In genomic region chr7:72925546-72926120, GRCh38 we compare ENCODE assay signal across 8 cellular contexts. TPM values are rescaled to one million over a fixed set of nuclear protein-coding genes. Genes with fewer than 3 reads are reported as not detected.
DNase-seq lines count a peak whose midpoint lies in the region; FAIRE-seq and TF ChIP-seq lines count a peak whose summit lies in the region.

No MANE protein-coding gene starts in this region.

- no peak for FAIRE-seq in GM12892 (lab: Jason Lieb, UNC)

- H3K36me3 ChIP-seq in MG63 (peaks cover 24% of the 10 kb centered on the region), mucosa of stomach (ENCODE audit: control insufficient read depth, insufficient read depth, low read length) (no peaks in the 10 kb centered on the region)

- peak; percentile 23 for DNase-seq in GM12892 (ENCODE audit: insufficient read length)
- DNase-seq in MG63: no peak
- DNase-seq in chondrocyte (ENCODE audit: low spot score): no peak
- no peak for DNase-seq in ecto neural progenitor cell (ENCODE audit: low spot score)
- no peak for DNase-seq in H4 (ENCODE audit: low spot score)
- no peak for DNase-seq in GM10266 (ENCODE audit: extremely low spot score)
- DNase-seq in GOT3 (lab: John Stamatoyannopoulos, UW): no peak

- H3K27me3 ChIP-seq in MG63: no peaks in the 10 kb centered on the region
- H3K27me3 ChIP-seq in mucosa of stomach (ENCODE audit: control insufficient read depth, insufficient read depth, low read length): no peaks in the 10 kb centered on the region

- H3K4me1 ChIP-seq in mucosa of stomach (ENCODE audit: control insufficient read depth, insufficient read depth, low read length): peaks cover 4% of the 10 kb centered on the region

- H3K9me3 Mint-ChIP-seq in chondrocyte (ENCODE audit: low read depth): no peaks in the 10 kb centered on the region

- peak overlapping the region; percentile 67 for H3K4me3 ChIP-seq in MG63
- H3K4me3 ChIP-seq in mucosa of stomach (ENCODE audit: low read length): no peak overlapping the region

- no peaks in the 10 kb centered on the region for H3K9me3 ChIP-seq in MG63
- no peaks in the 10 kb centered on the region for H3K9me3 ChIP-seq in mucosa of stomach (ENCODE audit: control insufficient read depth, low read length)

- peaks cover 27% of the 10 kb centered on the region for H3K4me1 Mint-ChIP-seq in chondrocyte (ENCODE audit: low read depth)

- peak overlapping the region; percentile 95 for H3K27ac Mint-ChIP-seq in chondrocyte (ENCODE audit: unreplicated experiment)

- no peak for TF ChIP-seq POLR2A in GM12892 (IDR thresholded peaks at IDR 0.05; ENCODE audit: low read depth, low read length)

- TF ChIP-seq CTCF in chondrocyte (IDR thresholded peaks at IDR 0.05): no peak
- TF ChIP-seq CTCF in GM10266 (IDR thresholded peaks at IDR 0.05; ENCODE audit: control insufficient read depth, insufficient read depth, low read depth, missing control alignments): no peak

- H3K4me3 Mint-ChIP-seq in chondrocyte (ENCODE audit: unreplicated experiment): peak overlapping the region; percentile 96

- peak overlapping the region; percentile 95 for H3K9ac ChIP-seq in mucosa of stomach (ENCODE audit: low read length)

- H3K36me3 Mint-ChIP-seq in chondrocyte (ENCODE audit: low read depth): peaks cover 24% of the 10 kb centered on the region

- no peaks in the 10 kb centered on the region for H3K27me3 Mint-ChIP-seq in chondrocyte (ENCODE audit: low read depth)

RNA-seq across cellular contexts. Expression of gene POM121, which starts 0.7 kb away (rescaled TPM):
- polyA plus RNA-seq in GM12892 (2012; ENCODE audit: missing spikeins): 17.2 TPM
- 1.2 and 1.8 TPM in 2 replicates for total RNA-seq in MG63 (2014; rRNA removed; shearing (Covaris generic); ENCODE audit: low replicate concordance)
- 30.7 to 36.1 TPM (median 34.0 TPM) in 3 replicates for total RNA-seq in chondrocyte
- total RNA-seq in H4 (2014; rRNA removed; shearing (Covaris generic)): 3.1 and 5.2 TPM in 2 replicates

RNA-seq across cellular contexts. Expression of gene TRIM74, which starts 43.6 kb away (rescaled TPM):
- polyA plus RNA-seq in GM12892 (2012; ENCODE audit: missing spikeins): not detected
- not detected in 2 replicates for total RNA-seq in MG63 (2014; rRNA removed; shearing (Covaris generic); ENCODE audit: low replicate concordance)
- total RNA-seq in chondrocyte: 0.49 to 0.75 TPM (median 0.60 TPM) in 3 replicates
- total RNA-seq in H4 (2014; rRNA removed; shearing (Covaris generic)): not detected in 2 replicates
